12 cellular contexts compared by ENCODE assay signal in genomic region chr9:91305596-91305995, GRCh38.
"Had no signal": no experiment of that assay in that cellular context is flagged by ENCODE, and none has a peak within 500 bp of the region (broad histone marks: within the 10 kb centered on the region; RNA-seq: fewer than 3 reads in every experiment).

No MANE protein-coding gene starts in this region.

- H3K36me3 ChIP-seq: pancreas had no signal

- H3K27me3 ChIP-seq: body of pancreas, pancreas, tibial nerve had no signal

- ATAC-seq: activated T-helper 17 cell treated with anti-CD3 and anti-CD28 coated beads, Interleukin-2, amount 50 U/mL, for 72 hours; body of pancreas; left lobe of liver; WTC11 had no signal

- H3K27me3 Mint-ChIP-seq: activated CD4-positive, alpha-beta T cell treated with anti-CD3 and anti-CD28 coated beads, Interleukin-2, amount 10 ng/mL, durations not matched to agents 24 days and 14 days; activated naive CD4-positive, alpha-beta T cell treated with anti-CD3 and anti-CD28 coated beads, Interleukin-2, amount 10 ng/mL, durations not matched to agents 7 days and 5 days; activated T-helper 17 cell treated with anti-CD3 and anti-CD28 coated beads, Interleukin-2, amount 50 U/mL, for 72 hours had no signal

- H3K4me1 Mint-ChIP-seq: activated naive CD4-positive, alpha-beta T cell treated with anti-CD3 and anti-CD28 coated beads, Interleukin-2, amount 10 ng/mL, durations not matched to agents 7 days and 5 days had no signal

- H3K9me3 Mint-ChIP-seq: activated CD4-positive, alpha-beta T cell treated with anti-CD3 and anti-CD28 coated beads, Interleukin-2, amount 10 ng/mL, durations not matched to agents 24 days and 14 days; activated naive CD4-positive, alpha-beta T cell treated with anti-CD3 and anti-CD28 coated beads, Interleukin-2, amount 10 ng/mL, durations not matched to agents 7 days and 5 days; activated T-helper 17 cell treated with anti-CD3 and anti-CD28 coated beads, Interleukin-2, amount 50 U/mL, for 72 hours had no signal

- H3K27ac Mint-ChIP-seq: activated CD4-positive, alpha-beta T cell treated with anti-CD3 and anti-CD28 coated beads, Interleukin-2, amount 10 ng/mL, durations not matched to agents 24 days and 14 days; activated naive CD4-positive, alpha-beta T cell treated with anti-CD3 and anti-CD28 coated beads, Interleukin-2, amount 10 ng/mL, durations not matched to agents 7 days and 5 days; activated T-helper 17 cell treated with anti-CD3 and anti-CD28 coated beads, Interleukin-2, amount 50 U/mL, for 72 hours; WTC11 had no signal

- H3K4me3 ChIP-seq: body of pancreas, pancreas, tibial nerve had no signal

- DNase-seq: activated CD4-positive, alpha-beta T cell treated with anti-CD3 and anti-CD28 coated beads, Interleukin-2, amount 10 ng/mL, durations not matched to agents 24 days and 14 days; activated CD8-positive, alpha-beta memory T cell treated with anti-CD3 and anti-CD28 coated beads for 24 hours; activated naive CD4-positive, alpha-beta T cell treated with anti-CD3 and anti-CD28 coated beads, Interleukin-2, amount 10 ng/mL, durations not matched to agents 7 days and 5 days; amniotic stem cell; pancreas; retina; small intestine had no signal

- H3K9me3 ChIP-seq: body of pancreas, pancreas, tibial nerve had no signal

- H3K4me3 Mint-ChIP-seq: activated CD4-positive, alpha-beta T cell treated with anti-CD3 and anti-CD28 coated beads, Interleukin-2, amount 10 ng/mL, durations not matched to agents 24 days and 14 days; activated naive CD4-positive, alpha-beta T cell treated with anti-CD3 and anti-CD28 coated beads, Interleukin-2, amount 10 ng/mL, durations not matched to agents 7 days and 5 days; activated T-helper 17 cell treated with anti-CD3 and anti-CD28 coated beads, Interleukin-2, amount 50 U/mL, for 72 hours; WTC11 had no signal

- FAIRE-seq: pancreas, small intestine had no signal
